ENCODE assay signal across 19 cellular contexts in the genomic region with DNA sequence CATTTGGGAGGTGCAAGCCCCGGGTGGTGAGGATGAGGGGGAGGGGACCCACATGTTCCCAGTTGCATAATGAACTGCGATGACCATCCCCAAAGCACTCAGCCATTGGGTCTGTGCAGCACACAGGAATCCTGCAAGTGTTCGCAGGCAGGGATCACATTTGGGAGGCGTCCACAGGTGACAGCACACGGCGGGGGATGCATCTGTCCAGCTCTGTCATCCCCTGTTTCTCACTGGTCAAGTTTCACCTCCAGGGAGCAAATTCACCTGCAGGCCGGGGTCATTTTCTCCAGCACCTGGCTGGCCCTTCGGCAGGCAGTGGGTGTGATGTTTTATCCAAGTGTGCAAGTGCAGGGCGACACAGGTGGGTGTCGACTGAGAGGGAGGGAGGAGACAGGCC. TPM values are rescaled to one million over a fixed set of nuclear protein-coding genes. Genes with fewer than 3 reads are reported as not detected.
DNase-seq lines count a peak whose midpoint lies in the region; ATAC-seq, FAIRE-seq and TF ChIP-seq lines count a peak whose summit lies in the region.
"Had no signal": no experiment of that assay in that cellular context is flagged by ENCODE, and none has a peak within 500 bp of the region (broad histone marks: within the 10 kb centered on the region; RNA-seq: fewer than 3 reads in every experiment).

No MANE protein-coding gene starts in this region.

- H4K91ac ChIP-seq in neuronal stem cell (ENCODE audit: low read depth, low read length, poor library complexity): no peak overlapping the region

- no peak overlapping the region for H2BK12ac ChIP-seq in neuronal stem cell (ENCODE audit: low read length)

- WGBS in neuronal stem cell (ENCODE audit: extremely low coverage in 2 of 2, insufficient read length in 2 of 2, insufficient replicate concordance in 1 of 2), 2 donors: no CpG with 5 or more reads among the region's 10 CpGs

- TF ChIP-seq CTCF in colonic mucosa (IDR thresholded peaks at IDR 0.05): no peak
- TF ChIP-seq CTCF in uterus (IDR thresholded peaks at IDR 0.05): no peak

- no peaks in the 10 kb centered on the region for H3K9me3 ChIP-seq in colonic mucosa
- no peaks in the 10 kb centered on the region for H3K9me3 ChIP-seq in neuronal stem cell (replicated peaks in 1 of 2; ENCODE audit: control insufficient read depth in 2 of 2, insufficient read depth in 1 of 2, low read depth in 1 of 2, low read length in 2 of 2)
- no peaks in the 10 kb centered on the region for H3K9me3 ChIP-seq in uterus

- H2AFZ ChIP-seq in neuronal stem cell (ENCODE audit: low read length): no peak overlapping the region
- H2AFZ ChIP-seq: GM23338 had no signal

- no peak overlapping the region for H3K9ac ChIP-seq in colonic mucosa (ENCODE audit: low read depth in 2 of 2, low read length in 2 of 2)
- no peak overlapping the region for H3K9ac ChIP-seq in neuronal stem cell (ENCODE audit: low read depth, low read length, poor library complexity)

- no peak overlapping the region for H3K4me2 ChIP-seq in neuronal stem cell (ENCODE audit: insufficient read depth, low read length, poor library complexity, severe bottlenecking)
- H3K4me2 ChIP-seq: GM23338 had no signal

- no peak overlapping the region for H2BK5ac ChIP-seq in neuronal stem cell (ENCODE audit: low read length)

- DNase-seq in cardiac septum (ENCODE audit: low spot score) (peak; percentile 27), left cardiac atrium (no peak), colonic mucosa (peak; percentile 15), neuronal stem cell (ENCODE audit: low spot score) (no peak), uterus (peak; percentile 11 to 13), H54 (ENCODE audit: insufficient read length, low spot score) (no peak)
- DNase-seq: DMS 273 treated with DMSO at 0.1 percent for 48 hours; MV-4-11; NCI-H1417 treated with DMSO at 0.1 percent for 48 hours; NCI-H2029; NCI-H2171 treated with DMSO at 0.1 percent for 48 hours; NCI-H446 treated with DMSO at 0.1 percent for 48 hours; NK-92 treated with Interleukin-12 subunit alpha and Interleukin-12 subunit beta, amount 100 ng/mL, for 24 hours had no signal

- H4K8ac ChIP-seq in neuronal stem cell (ENCODE audit: low read depth, low read length): no peak overlapping the region

- H2BK15ac ChIP-seq in neuronal stem cell (ENCODE audit: low read length): no peak overlapping the region

- ATAC-seq in left cardiac atrium (no peak), GM19035 (IDR thresholded peaks at IDR 0.05; ENCODE audit: unreplicated experiment) (no peak)
- ATAC-seq: GM23338, K562 had no signal

- intact Hi-C loops in cardiac septum (cut with DNase I): loop anchor here (5.0 kb wide), 1 partner anchor 57 kb away; no protein-coding TSS in a partner anchor
- intact Hi-C loops in left cardiac atrium (cut with DNase I): no loop called here
- intact Hi-C loops in colonic mucosa (cut with DNase I): no loop called here
- intact Hi-C loops in uterus (cut with DNase I; ENCODE audit: low total_unique reads): no loop called here

- H3K27me3 ChIP-seq in colonic mucosa: no peaks in the 10 kb centered on the region
- peaks cover 0 to 23% (median 0%) of the 10 kb centered on the region in 3 experiments for H3K27me3 ChIP-seq in neuronal stem cell (ENCODE audit: control insufficient read depth in 3 of 3, insufficient read depth in 3 of 3, low read depth in 1 of 3, low read length in 3 of 3)
- no peaks in the 10 kb centered on the region for H3K27me3 ChIP-seq in uterus

- H3K14ac ChIP-seq in neuronal stem cell (ENCODE audit: low read length): peak overlapping the region; percentile 25

- no peak overlapping the region for H3K23ac ChIP-seq in neuronal stem cell (ENCODE audit: low read depth, low read length, poor library complexity)

- no peak overlapping the region for H3K4ac ChIP-seq in neuronal stem cell (ENCODE audit: low read length)

- H2AK5ac ChIP-seq in neuronal stem cell (ENCODE audit: low read depth, low read length): no peak overlapping the region

- TF ChIP-seq POLR2A in uterus (IDR thresholded peaks at IDR 0.05): no peak
- TF ChIP-seq POLR2A in H54 (IDR thresholded peaks at IDR 0.05; ENCODE audit: low read depth, low read length): no peak

- H3K4me3 ChIP-seq in colonic mucosa (no peak overlapping the region), neuronal stem cell (ENCODE audit: low read length in 2 of 2) (no peak overlapping the region), uterus (no peak overlapping the region)
- H3K4me3 ChIP-seq: GM23338, K562 had no signal

- no peak overlapping the region for H3K18ac ChIP-seq in neuronal stem cell (ENCODE audit: low read length)

- no peaks in the 10 kb centered on the region for H3K79me1 ChIP-seq in neuronal stem cell (ENCODE audit: low read depth, low read length)

- no peaks in the 10 kb centered on the region for H3K36me3 ChIP-seq in colonic mucosa
- no peaks in the 10 kb centered on the region for H3K36me3 ChIP-seq in neuronal stem cell (replicated peaks in 1 of 2; ENCODE audit: control insufficient read depth in 2 of 2, insufficient read depth in 2 of 2, low read length in 2 of 2)
- H3K36me3 ChIP-seq in uterus: no peaks in the 10 kb centered on the region

- H3K4me1 ChIP-seq in colonic mucosa: no peaks in the 10 kb centered on the region
- peaks cover 0 to 14% of the 10 kb centered on the region in 2 donors for H3K4me1 ChIP-seq in neuronal stem cell (ENCODE audit: control insufficient read depth in 2 of 2, insufficient read depth in 1 of 2, low read depth in 1 of 2, low read length in 2 of 2)
- H3K4me1 ChIP-seq in uterus: peaks cover 0 to 13% of the 10 kb centered on the region in 2 donors

- H2BK120ac ChIP-seq in neuronal stem cell (ENCODE audit: low read depth, low read length): no peak overlapping the region

- H3K27ac ChIP-seq in colonic mucosa: no peak overlapping the region
- no peak overlapping the region for H3K27ac ChIP-seq in neuronal stem cell (replicated peaks; ENCODE audit: low read length)
- no peak overlapping the region for H3K27ac ChIP-seq in uterus
- H3K27ac ChIP-seq: C4-2B, RWPE1 had no signal

- FAIRE-seq in H54 (lab: Jason Lieb, UNC): no peak
- FAIRE-seq: GM12892, K562 had no signal

RNA-seq across cellular contexts. Expression of a gene that starts 33.3 kb away (rescaled TPM):
- total RNA-seq in cardiac septum (6.9 TPM), left cardiac atrium (1 to 10 TPM; 2.4 to 2.6 TPM), colonic mucosa (under 1 TPM; 0.54 to 0.74 TPM), uterus (10 to 100 TPM in 1 of 4 donors, 1 to 10 TPM in 1, under 1 TPM in 2; 0.26 to 17.1 (median 2.9) TPM)
- polyA plus RNA-seq in neuronal stem cell (2013, experiment 1 of 2): 2.9 TPM
- polyA plus RNA-seq in neuronal stem cell (2013, experiment 2 of 2): 2.9 TPM
- total RNA-seq: K562 had no signal
- polyA plus RNA-seq: K562 had no signal

Comparison
In these comparisons a context has a peak if more than half of its experiments do, and no peak if none do; other contexts are left out.
1. DNase-seq: peak in cardiac septum (single experiment), colonic mucosa (single experiment) and uterus (2 of 2); none in left cardiac atrium (single experiment), neuronal stem cell (single experiment) and H54 (single experiment).